Comparison of ENCODE assay signal across 1 cellular context in genomic region chr5:150107909-150108447, GRCh38.
TF ChIP-seq lines count a peak whose summit lies in the region.

No MANE protein-coding gene starts in this region.

TF ChIP-seq in HepG2, 621 proteins besides CTCF, POLR2A, EP300 and RAD21 (continued from another document):
- TF ChIP-seq ATF2 (CRISPR knock-in tag; IDR thresholded peaks at IDR 0.05) = no peak
- no peak for TF ChIP-seq SRY (CRISPR knock-in tag; IDR thresholded peaks at IDR 0.05)
